14 cellular contexts compared by ENCODE assay signal in the genomic region with DNA sequence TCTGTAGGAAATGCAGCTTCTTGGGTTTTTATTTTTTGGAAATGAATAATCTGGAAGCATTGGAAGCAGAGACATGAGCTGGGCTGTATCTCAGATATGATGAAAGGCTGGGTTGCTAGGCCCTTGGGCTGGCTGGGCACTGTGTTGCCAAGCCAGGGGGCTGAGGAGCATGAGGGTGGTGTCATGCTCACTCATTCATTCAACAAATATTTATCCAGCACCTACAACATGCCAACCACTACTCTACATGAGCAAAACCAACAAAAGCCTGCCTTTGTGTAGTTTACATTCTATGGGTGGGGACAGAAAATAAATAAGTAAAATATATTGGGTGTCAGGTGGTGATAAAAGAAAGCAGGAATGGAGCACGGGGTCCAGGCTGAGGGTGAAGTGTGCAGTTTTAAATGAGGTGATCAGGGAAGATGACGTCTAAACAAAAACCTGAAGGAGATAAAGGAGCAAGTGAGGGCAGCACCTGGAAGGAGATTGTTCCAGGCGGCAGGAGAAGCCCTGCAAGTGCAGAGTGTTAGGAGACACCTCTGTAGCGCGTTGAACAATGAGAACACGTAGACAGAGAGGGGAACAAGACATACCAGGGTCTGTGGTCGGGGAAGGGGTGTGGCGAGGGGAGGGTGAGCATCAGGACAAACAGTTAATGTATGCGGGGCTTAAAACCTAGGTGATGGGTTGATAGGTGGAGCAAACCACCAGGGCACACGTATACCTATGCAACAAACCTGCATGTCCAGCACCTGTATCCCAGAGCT. TPM values are rescaled to one million over a fixed set of nuclear protein-coding genes. Genes with fewer than 3 reads are reported as not detected.
DNase-seq lines count a peak whose midpoint lies in the region; ATAC-seq and TF ChIP-seq lines count a peak whose summit lies in the region.
"Had no signal": no experiment of that assay in that cellular context is flagged by ENCODE, and none has a peak within 500 bp of the region (broad histone marks: within the 10 kb centered on the region; RNA-seq: fewer than 3 reads in every experiment).

No MANE protein-coding gene starts in this region.

- POLR2A ChIA-PET in CD8-positive, alpha-beta T cell (lab: Charles Lee) = interaction anchor here (0.9 kb wide), 1 partner anchor 11 kb away, joined by 5 read pairs; a partner anchor contains a TSS

- H3K36me3 ChIP-seq in CD8-positive, alpha-beta T cell (ENCODE audit: insufficient read depth, low read length) = peaks cover 11% of the 10 kb centered on the region
- H3K36me3 ChIP-seq in Loucy (ENCODE audit: insufficient read depth, low read length) (peaks cover 43% of the 10 kb centered on the region), colonic mucosa (peaks cover 11% of the 10 kb centered on the region)

- H3K9me3 Mint-ChIP-seq in CD8-positive, alpha-beta T cell = no peaks in the 10 kb centered on the region
- no peaks in the 10 kb centered on the region for H3K9me3 Mint-ChIP-seq in natural killer cell treated with Interleukin-12 subunit alpha and Interleukin-12 subunit beta and Interleukin-15 and Interleukin-18, amount 100 ng/mL, for 72 hours
- H3K9me3 Mint-ChIP-seq: activated T-helper 2 cell treated with anti-CD3 and anti-CD28 coated beads, Interferon-gamma antibody, Interleukin-2, Interleukin-4, amounts not matched to agents 10 μg/mL and 5 μg/mL and 100 μg/mL, durations not matched to agents 14 hours and 24 hours and 36 hours had no signal

- H3K4me1 Mint-ChIP-seq in CD8-positive, alpha-beta T cell (ENCODE audit: low read depth) = peaks cover 69% of the 10 kb centered on the region
- H3K4me1 Mint-ChIP-seq in natural killer cell treated with Interleukin-12 subunit alpha and Interleukin-12 subunit beta and Interleukin-15 and Interleukin-18, amount 100 ng/mL, for 72 hours (ENCODE audit: low read depth in 2 of 2) = peaks cover 48 to 61% of the 10 kb centered on the region in 2 donors

- no peak for DNase-seq in CD8-positive, alpha-beta T cell
- DNase-seq in colonic mucosa (no peak), DMS79 treated with DMSO at 0.1 percent for 48 hours (lab: John Stamatoyannopoulos, UW) (no peak), NCI-H2081 treated with DMSO at 0.1 percent for 48 hours (lab: John Stamatoyannopoulos, UW) (no peak)
- no peak for DNase-seq in natural killer cell treated with Interleukin-12 subunit alpha and Interleukin-12 subunit beta and Interleukin-15 and Interleukin-18, amount 100 ng/mL, for 72 hours (ENCODE audit: low spot score)
- DNase-seq in stimulated activated CD4-positive, alpha-beta T cell treated with anti-CD3 and anti-CD28 coated beads, Interleukin-4, amount 100 ng/mL, for 24 hours = no peak
- DNase-seq: cerebellar nuclear complex, NCI-H1694 treated with DMSO at 0.1 percent for 48 hours had no signal

- H2AFZ ChIP-seq in Loucy (ENCODE audit: low read length) = no peak overlapping the region

- H3K27ac Mint-ChIP-seq in CD8-positive, alpha-beta T cell = peak overlapping the region; percentile 45
- H3K27ac Mint-ChIP-seq in natural killer cell treated with Interleukin-12 subunit alpha and Interleukin-12 subunit beta and Interleukin-15 and Interleukin-18, amount 100 ng/mL, for 72 hours = peak overlapping the region; percentile 88 to 91

- H3K9me2 ChIP-seq in Loucy (replicated peaks; ENCODE audit: low read depth, low read length) = no peaks in the 10 kb centered on the region

- H3K9ac ChIP-seq in Loucy (ENCODE audit: low read depth, low read length, poor library complexity, severe bottlenecking) (peak overlapping the region; percentile 86), colonic mucosa (ENCODE audit: low read depth in 2 of 2, low read length in 2 of 2) (peak overlapping the region in 1 of 2 donors; percentile 34)

- TF ChIP-seq CTCF in CD8-positive, alpha-beta T cell (IDR thresholded peaks at IDR 0.05) = no peak
- TF ChIP-seq CTCF in Loucy (conservative IDR thresholded peaks at IDR 0.05; ENCODE audit: low read length) (no peak), colonic mucosa (IDR thresholded peaks at IDR 0.05) (no peak)

- intact Hi-C loops in CD8-positive, alpha-beta T cell (cut with DNase I, micrococcal nuclease) = no loop called here
- intact Hi-C loops in colonic mucosa (cut with DNase I) = no loop called here

- no peak for ATAC-seq in CD8-positive, alpha-beta T cell
- ATAC-seq in natural killer cell treated with Interleukin-12 subunit alpha and Interleukin-12 subunit beta and Interleukin-15 and Interleukin-18, amount 100 ng/mL, for 72 hours = no peak
- no peak for ATAC-seq in HG03097 (IDR thresholded peaks at IDR 0.05; ENCODE audit: low FRiP score, unreplicated experiment)

- H3K27me3 Mint-ChIP-seq in CD8-positive, alpha-beta T cell (ENCODE audit: low read depth) = no peaks in the 10 kb centered on the region
- H3K27me3 Mint-ChIP-seq in natural killer cell treated with Interleukin-12 subunit alpha and Interleukin-12 subunit beta and Interleukin-15 and Interleukin-18, amount 100 ng/mL, for 72 hours = no peaks in the 10 kb centered on the region

- H3K36me3 Mint-ChIP-seq in CD8-positive, alpha-beta T cell = peaks cover 40% of the 10 kb centered on the region
- peaks cover 14% of the 10 kb centered on the region for H3K36me3 Mint-ChIP-seq in natural killer cell treated with Interleukin-12 subunit alpha and Interleukin-12 subunit beta and Interleukin-15 and Interleukin-18, amount 100 ng/mL, for 72 hours

- no peak overlapping the region for H3K27ac ChIP-seq in CD8-positive, alpha-beta T cell (ENCODE audit: low read depth, low read length)
- peak overlapping the region; percentile 46 for H3K27ac ChIP-seq in colonic mucosa
- H3K27ac ChIP-seq: right atrium auricular region had no signal

- H3K4me3 Mint-ChIP-seq in CD8-positive, alpha-beta T cell = no peak overlapping the region
- H3K4me3 Mint-ChIP-seq in natural killer cell treated with Interleukin-12 subunit alpha and Interleukin-12 subunit beta and Interleukin-15 and Interleukin-18, amount 100 ng/mL, for 72 hours = no peak overlapping the region

- H3K79me2 ChIP-seq in Loucy (ENCODE audit: insufficient read depth, low read length) = peaks cover 32% of the 10 kb centered on the region

- no peak overlapping the region for H3K4me2 ChIP-seq in Loucy (ENCODE audit: low read depth, low read length, poor library complexity, severe bottlenecking)

- H3K4me1 ChIP-seq in CD8-positive, alpha-beta T cell (ENCODE audit: insufficient read depth, low read length) = peaks cover 32% of the 10 kb centered on the region
- H3K4me1 ChIP-seq in Loucy (ENCODE audit: insufficient read depth, low read length, poor library complexity, severe bottlenecking) = peaks cover 76% of the 10 kb centered on the region
- H3K4me1 ChIP-seq in colonic mucosa = no peaks in the 10 kb centered on the region

- H3K9me3 ChIP-seq in CD8-positive, alpha-beta T cell (ENCODE audit: low read length) = no peaks in the 10 kb centered on the region
- H3K9me3 ChIP-seq in Loucy (ENCODE audit: insufficient read depth, low read depth, low read length) (no peaks in the 10 kb centered on the region), colonic mucosa (no peaks in the 10 kb centered on the region)
- H3K9me3 ChIP-seq: right atrium auricular region had no signal

- no peaks in the 10 kb centered on the region for H3K27me3 ChIP-seq in CD8-positive, alpha-beta T cell (ENCODE audit: insufficient read depth, low read length)
- H3K27me3 ChIP-seq in Loucy (ENCODE audit: insufficient read depth, low read length, poor library complexity, severe bottlenecking) (no peaks in the 10 kb centered on the region), colonic mucosa (no peaks in the 10 kb centered on the region)
- H3K27me3 ChIP-seq: right atrium auricular region had no signal

- CTCF ChIA-PET in CD8-positive, alpha-beta T cell (lab: Charles Lee) = interaction anchor here (0.7 to 2.8 kb wide), 3 partner anchors 9 to 22 kb away, joined by 3 to 10 read pairs (median 4); no protein-coding TSS in a partner anchor

- no peak overlapping the region for H3K4me3 ChIP-seq in CD8-positive, alpha-beta T cell (ENCODE audit: low read depth, low read length)
- H3K4me3 ChIP-seq in Loucy (ENCODE audit: low read length, poor library complexity, severe bottlenecking) (no peak overlapping the region), colonic mucosa (no peak overlapping the region)
- H3K4me3 ChIP-seq: lung, right atrium auricular region had no signal

- H3F3A ChIP-seq in Loucy (ENCODE audit: low read depth) = peaks cover 9% of the 10 kb centered on the region; the same call in 1 of the 2 replicates

- H4K20me1 ChIP-seq in Loucy (ENCODE audit: insufficient read depth, low read length, poor library complexity, severe bottlenecking) = peaks cover 12% of the 10 kb centered on the region

RNA-seq across cellular contexts. Expression of a gene that starts 10.9 kb away (rescaled TPM):
- total RNA-seq in CD8-positive, alpha-beta T cell = 100 to 1,000 TPM; 235 to 238 TPM
- total RNA-seq in colonic mucosa = 100 to 1,000 TPM; 354 to 515 TPM
- total RNA-seq in natural killer cell treated with Interleukin-12 subunit alpha and Interleukin-12 subunit beta and Interleukin-15 and Interleukin-18, amount 100 ng/mL, for 72 hours = 100 to 1,000 TPM; 239 to 375 TPM

RNA-seq across cellular contexts. Expression of a gene that starts 14.5 kb away (rescaled TPM):
- 1 to 10 TPM; 4.9 to 7.1 TPM for total RNA-seq in CD8-positive, alpha-beta T cell
- total RNA-seq in colonic mucosa = under 1 TPM in 1 of 2 donors, not detected in 1; 0.30 TPM
- total RNA-seq in natural killer cell treated with Interleukin-12 subunit alpha and Interleukin-12 subunit beta and Interleukin-15 and Interleukin-18, amount 100 ng/mL, for 72 hours = 1 to 10 TPM in 1 of 2 donors, under 1 TPM in 1; 0.38 to 3.0 TPM

RNA-seq across cellular contexts. Expression of a gene that starts 31.0 kb away (rescaled TPM):
- not detected for total RNA-seq in CD8-positive, alpha-beta T cell
- 10 to 100 TPM; 14.1 to 41.8 TPM for total RNA-seq in colonic mucosa
- total RNA-seq in natural killer cell treated with Interleukin-12 subunit alpha and Interleukin-12 subunit beta and Interleukin-15 and Interleukin-18, amount 100 ng/mL, for 72 hours = not detected
- total RNA-seq: activated T-helper 2 cell treated with anti-CD3 and anti-CD28 coated beads, Interferon-gamma antibody, Interleukin-2, Interleukin-4, amounts not matched to agents 10 μg/mL and 5 μg/mL and 100 μg/mL, durations not matched to agents 14 hours and 24 hours and 36 hours; fibroblast of villous mesenchyme had no signal

RNA-seq across cellular contexts. Expression of a gene that starts 39.6 kb away (rescaled TPM):
- not detected for total RNA-seq in CD8-positive, alpha-beta T cell
- total RNA-seq in colonic mucosa = not detected
- not detected for total RNA-seq in natural killer cell treated with Interleukin-12 subunit alpha and Interleukin-12 subunit beta and Interleukin-15 and Interleukin-18, amount 100 ng/mL, for 72 hours
- total RNA-seq: activated T-helper 2 cell treated with anti-CD3 and anti-CD28 coated beads, Interferon-gamma antibody, Interleukin-2, Interleukin-4, amounts not matched to agents 10 μg/mL and 5 μg/mL and 100 μg/mL, durations not matched to agents 14 hours and 24 hours and 36 hours; fibroblast of villous mesenchyme; right atrium auricular region had no signal

RNA-seq across cellular contexts. Expression of a gene that starts 52.0 kb away (rescaled TPM):
- total RNA-seq in CD8-positive, alpha-beta T cell = not detected
- total RNA-seq in colonic mucosa = not detected
- not detected for total RNA-seq in natural killer cell treated with Interleukin-12 subunit alpha and Interleukin-12 subunit beta and Interleukin-15 and Interleukin-18, amount 100 ng/mL, for 72 hours
- total RNA-seq: activated T-helper 2 cell treated with anti-CD3 and anti-CD28 coated beads, Interferon-gamma antibody, Interleukin-2, Interleukin-4, amounts not matched to agents 10 μg/mL and 5 μg/mL and 100 μg/mL, durations not matched to agents 14 hours and 24 hours and 36 hours; fibroblast of villous mesenchyme; right atrium auricular region had no signal

Comparison
In these comparisons a context has a peak if more than half of its experiments do, and no peak if none do; other contexts are left out.
1. RNA of a gene that starts 31.0 kb away (total RNA-seq): 14.1 to 41.8 TPM in colonic mucosa; not detected in CD8-positive, alpha-beta T cell and not detected in natural killer cell treated with Interleukin-12 subunit alpha and Interleukin-12 subunit beta and Interleukin-15 and Interleukin-18, amount 100 ng/mL, for 72 hours; every median in the first group is over 10 times any median in the second.